ENCODE assay signal across 1 cellular context in genomic region chr1:245060684-245061374, GRCh38.
TF ChIP-seq lines count a peak whose summit lies in the region.

No MANE protein-coding gene starts in this region.

TF ChIP-seq in HepG2, 621 proteins besides CTCF, POLR2A, EP300 and RAD21 (continued from another document and continues in another):
- TF ChIP-seq ZNF414 (CRISPR knock-in tag; IDR thresholded peaks at IDR 0.05): 0 out of 2 replicates have a peak, but pooled peaks have one; percentile 24
- TF ChIP-seq HHEX (CRISPR knock-in tag; IDR thresholded peaks at IDR 0.05): peak; percentile 36; the same call in 1 of the 2 replicates
- peak; percentile 76; the same call in 1 of the 2 replicates for TF ChIP-seq REPIN1 (CRISPR knock-in tag; IDR thresholded peaks at IDR 0.05; ENCODE audit: borderline replicate concordance, low read depth)
- TF ChIP-seq SOX5 (CRISPR knock-in tag; IDR thresholded peaks at IDR 0.05; ENCODE audit: borderline replicate concordance): peak; percentile 77
- TF ChIP-seq PPARG (CRISPR knock-in tag; conservative IDR thresholded peaks at IDR 0.05): peak; percentile 85
- TF ChIP-seq HDAC1 (CRISPR knock-in tag; IDR thresholded peaks at IDR 0.05): peak; percentile 43; the same call in 1 of the 2 replicates
- no peak for TF ChIP-seq RXRA (CRISPR knock-in tag; IDR thresholded peaks at IDR 0.05)
- peak; percentile 92 for TF ChIP-seq IKZF5 (CRISPR knock-in tag; IDR thresholded peaks at IDR 0.05)
- TF ChIP-seq ZNF343 (CRISPR knock-in tag; IDR thresholded peaks at IDR 0.05): no peak
- TF ChIP-seq HOXA5 (CRISPR knock-in tag; IDR thresholded peaks at IDR 0.05): 0 out of 2 replicates have a peak, but pooled peaks have one; percentile 59
- peak; percentile 28; the same call in 1 of the 2 replicates for TF ChIP-seq GATA4 (IDR thresholded peaks at IDR 0.05; ENCODE audit: borderline replicate concordance, low read depth)
- TF ChIP-seq NR2F2 (IDR thresholded peaks at IDR 0.05; ENCODE audit: borderline replicate concordance, low read depth): peak; percentile 72; the same call in 1 of the 2 replicates
- peak; percentile 92 for TF ChIP-seq ARID5B (CRISPR knock-in tag; IDR thresholded peaks at IDR 0.05)
- 0 out of 2 replicates have a peak, but pooled peaks have one; percentile 58 for TF ChIP-seq ZNF264 (CRISPR knock-in tag; IDR thresholded peaks at IDR 0.05)
- TF ChIP-seq ARID4A (CRISPR knock-in tag; IDR thresholded peaks at IDR 0.05; ENCODE audit: borderline replicate concordance): peak; percentile 19; the same call in 1 of the 2 replicates
- TF ChIP-seq HNF1A (IDR thresholded peaks at IDR 0.05; ENCODE audit: low read depth): no peak; the same call in 1 of the 2 replicates
- peak; percentile 52; the same call in 1 of the 2 replicates for TF ChIP-seq HNF1A (CRISPR knock-in tag; IDR thresholded peaks at IDR 0.05; ENCODE audit: borderline replicate concordance)
- peak; percentile 98 for TF ChIP-seq FOXJ3 (CRISPR knock-in tag; IDR thresholded peaks at IDR 0.05; ENCODE audit: borderline replicate concordance)
- TF ChIP-seq STAT6 (CRISPR knock-in tag; IDR thresholded peaks at IDR 0.05; ENCODE audit: borderline replicate concordance): peak; percentile 69; the same call in 1 of the 2 replicates
- TF ChIP-seq SALL1 (CRISPR knock-in tag; IDR thresholded peaks at IDR 0.05): peak; percentile 75; the same call in 1 of the 2 replicates
- peak; percentile 63; the same call in 1 of the 2 replicates for TF ChIP-seq ELF3 (CRISPR knock-in tag; IDR thresholded peaks at IDR 0.05)
- TF ChIP-seq POGK (CRISPR knock-in tag; conservative IDR thresholded peaks at IDR 0.05): no peak
- TF ChIP-seq REST (IDR thresholded peaks at IDR 0.05; ENCODE audit: borderline replicate concordance in 1 of 2, low read depth in 1 of 2, low read length in 2 of 2): peak in 1 of 2 experiments; percentile 46; a peak in 1 of 4 replicates
